Comparison of ENCODE assay signal across 1 cellular context in the genomic region with DNA sequence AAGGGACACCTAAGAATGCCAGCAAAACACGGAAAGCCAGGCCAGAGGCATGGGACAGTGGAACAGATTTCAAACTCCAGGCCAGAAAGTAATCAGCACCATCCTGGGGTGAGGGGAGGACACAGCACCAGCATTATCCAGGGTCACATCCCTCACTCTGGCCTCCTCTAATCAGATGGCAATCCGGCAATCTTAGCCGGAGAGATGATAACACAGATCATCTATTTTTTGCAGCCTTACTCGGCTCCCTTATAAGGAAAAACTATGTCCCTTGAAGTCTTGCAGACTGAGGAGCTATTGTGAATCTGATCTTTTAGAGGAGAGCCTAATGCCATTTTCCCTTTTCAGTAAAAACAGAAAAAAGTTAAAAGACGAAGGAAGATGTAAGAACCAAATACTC.
TF ChIP-seq lines count a peak whose summit lies in the region.

No MANE protein-coding gene starts in this region.

TF ChIP-seq in HepG2, 621 proteins besides CTCF, POLR2A, EP300 and RAD21:
- no peak for TF ChIP-seq CREM (IDR thresholded peaks at IDR 0.05)
- no peak for TF ChIP-seq CREM (CRISPR knock-in tag; IDR thresholded peaks at IDR 0.05)
- TF ChIP-seq, protein P1, sequence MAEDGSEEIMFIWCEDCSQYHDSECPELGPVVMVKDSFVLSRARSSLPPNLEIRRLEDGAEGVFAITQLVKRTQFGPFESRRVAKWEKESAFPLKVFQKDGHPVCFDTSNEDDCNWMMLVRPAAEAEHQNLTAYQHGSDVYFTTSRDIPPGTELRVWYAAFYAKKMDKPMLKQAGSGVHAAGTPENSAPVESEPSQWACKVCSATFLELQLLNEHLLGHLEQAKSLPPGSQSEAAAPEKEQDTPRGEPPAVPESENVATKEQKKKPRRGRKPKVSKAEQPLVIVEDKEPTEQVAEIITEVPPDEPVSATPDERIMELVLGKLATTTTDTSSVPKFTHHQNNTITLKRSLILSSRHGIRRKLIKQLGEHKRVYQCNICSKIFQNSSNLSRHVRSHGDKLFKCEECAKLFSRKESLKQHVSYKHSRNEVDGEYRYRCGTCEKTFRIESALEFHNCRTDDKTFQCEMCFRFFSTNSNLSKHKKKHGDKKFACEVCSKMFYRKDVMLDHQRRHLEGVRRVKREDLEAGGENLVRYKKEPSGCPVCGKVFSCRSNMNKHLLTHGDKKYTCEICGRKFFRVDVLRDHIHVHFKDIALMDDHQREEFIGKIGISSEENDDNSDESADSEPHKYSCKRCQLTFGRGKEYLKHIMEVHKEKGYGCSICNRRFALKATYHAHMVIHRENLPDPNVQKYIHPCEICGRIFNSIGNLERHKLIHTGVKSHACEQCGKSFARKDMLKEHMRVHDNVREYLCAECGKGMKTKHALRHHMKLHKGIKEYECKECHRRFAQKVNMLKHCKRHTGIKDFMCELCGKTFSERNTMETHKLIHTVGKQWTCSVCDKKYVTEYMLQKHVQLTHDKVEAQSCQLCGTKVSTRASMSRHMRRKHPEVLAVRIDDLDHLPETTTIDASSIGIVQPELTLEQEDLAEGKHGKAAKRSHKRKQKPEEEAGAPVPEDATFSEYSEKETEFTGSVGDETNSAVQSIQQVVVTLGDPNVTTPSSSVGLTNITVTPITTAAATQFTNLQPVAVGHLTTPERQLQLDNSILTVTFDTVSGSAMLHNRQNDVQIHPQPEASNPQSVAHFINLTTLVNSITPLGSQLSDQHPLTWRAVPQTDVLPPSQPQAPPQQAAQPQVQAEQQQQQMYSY (CRISPR knock-in tag; IDR thresholded peaks at IDR 0.05): peak; percentile 40; the same call in 1 of the 2 replicates
TF ChIP-seq in HepG2: peak in this region for 1.
